ENCODE assay signal across 29 cellular contexts in genomic region chr6:21668794-21669193, GRCh38.
DNase-seq lines count a peak whose midpoint lies in the region; ATAC-seq, FAIRE-seq and TF ChIP-seq lines count a peak whose summit lies in the region.
"Had no signal": no experiment of that assay in that cellular context is flagged by ENCODE, and none has a peak within 500 bp of the region (broad histone marks: within the 10 kb centered on the region; RNA-seq: fewer than 3 reads in every experiment).

No MANE protein-coding gene starts in this region.

- peaks cover 29% of the 10 kb centered on the region for H3K27me3 Mint-ChIP-seq in GM23338 (ENCODE audit: insufficient read depth, low read depth, poor library complexity)

- no peak for TF ChIP-seq POLR2A in endothelial cell of umbilical vein (IDR thresholded peaks at IDR 0.05; ENCODE audit: low read depth, low read length)

- H3K9me1 ChIP-seq in endothelial cell of umbilical vein (replicated peaks; ENCODE audit: control insufficient read depth, extremely low read depth, insufficient read depth, low read length): no peaks in the 10 kb centered on the region

- peak overlapping the region; percentile 95 for H3K4me2 ChIP-seq in GM23338
- peak overlapping the region; percentile 52 for H3K4me2 ChIP-seq in endothelial cell of umbilical vein (ENCODE audit: insufficient read depth, low read length)
- H3K4me2 ChIP-seq in neural cell (ENCODE audit: low read length): peak overlapping the region; percentile 18
- H3K4me2 ChIP-seq: KMS-11 had no signal

- no peak overlapping the region for H3K27ac Mint-ChIP-seq in GM23338
- H3K27ac Mint-ChIP-seq: activated CD4-positive, alpha-beta memory T cell treated with anti-CD3 and anti-CD28 coated beads, Interleukin-2, amount 10 ng/mL, durations not matched to agents 7 days and 5 days; activated naive CD8-positive, alpha-beta T cell; activated T-helper 2 cell treated with anti-CD3 and anti-CD28 coated beads, Interferon-gamma antibody, Interleukin-2, Interleukin-4, amounts not matched to agents 10 μg/mL and 5 μg/mL and 100 μg/mL, durations not matched to agents 14 hours and 24 hours and 36 hours; B cell; CD8-positive, alpha-beta T cell; naive B cell; T-helper 1 cell treated with Interleukin-12 subunit alpha and Interleukin-12 subunit beta and Interleukin-4 antibody, amounts not matched to agents 30 μg/mL and 1 μg/mL, for 36 hours had no signal

- peaks cover 43% of the 10 kb centered on the region for H3K36me3 Mint-ChIP-seq in GM23338 (ENCODE audit: low read depth)
- H3K36me3 Mint-ChIP-seq: activated naive CD8-positive, alpha-beta T cell; CD8-positive, alpha-beta T cell had no signal

- FAIRE-seq in endothelial cell of umbilical vein (lab: Jason Lieb, UNC): no peak
- FAIRE-seq: H54, TTC549 had no signal

- H2AFZ ChIP-seq in GM23338 (no peak overlapping the region), endothelial cell of umbilical vein (ENCODE audit: low read depth, low read length) (no peak overlapping the region), neural cell (ENCODE audit: low read depth, low read length) (no peak overlapping the region)

- dilution Hi-C loops in endothelial cell of umbilical vein (cut with MboI; ENCODE audit: extremely low pct_ligation_motif_present, low sequenced_read_pairs): no loop called here

- H3K4me1 ChIP-seq in GM23338 (ENCODE audit: insufficient read depth) (peaks cover 40% of the 10 kb centered on the region), endothelial cell of umbilical vein (ENCODE audit: control insufficient read depth, extremely low read depth, insufficient read depth, low read length) (peaks cover 27% of the 10 kb centered on the region), SJCRH30 (no peaks in the 10 kb centered on the region)

- POLR2A ChIA-PET in endothelial cell of umbilical vein (lab: Charles Lee): no interaction called here

- intact Hi-C loops in endothelial cell of umbilical vein (cut with micrococcal nuclease): loop anchor here (2.0 to 10.0 kb wide), 3 partner anchors 72 to 1214 kb away; no protein-coding TSS in a partner anchor

- H3K4me3 Mint-ChIP-seq in GM23338: peak overlapping the region; percentile 94
- H3K4me3 Mint-ChIP-seq: activated CD4-positive, alpha-beta memory T cell treated with anti-CD3 and anti-CD28 coated beads, Interleukin-2, amount 10 ng/mL, durations not matched to agents 7 days and 5 days; activated naive CD8-positive, alpha-beta T cell; CD8-positive, alpha-beta T cell; central memory CD8-positive, alpha-beta T cell; T-helper 1 cell treated with Interleukin-12 subunit alpha and Interleukin-12 subunit beta and Interleukin-4 antibody, amounts not matched to agents 30 μg/mL and 1 μg/mL, for 36 hours had no signal

- TF ChIP-seq EP300 in neural cell (conservative IDR thresholded peaks at IDR 0.05; ENCODE audit: poor library complexity, severe bottlenecking): no peak

- no peaks in the 10 kb centered on the region for H3K9me2 ChIP-seq in GM23338 (ENCODE audit: insufficient read depth)
- no peaks in the 10 kb centered on the region for H3K9me2 ChIP-seq in neural cell (ENCODE audit: insufficient read depth, low read length)

- peaks cover 2% of the 10 kb centered on the region for H3K27me3 ChIP-seq in GM23338 (ENCODE audit: insufficient read depth)
- no peaks in the 10 kb centered on the region for H3K27me3 ChIP-seq in endothelial cell of umbilical vein (ENCODE audit: control insufficient read depth in 2 of 2, insufficient read depth in 2 of 2, low read length in 2 of 2)
- peaks cover 31% of the 10 kb centered on the region for H3K27me3 ChIP-seq in neural cell (ENCODE audit: insufficient read depth, low read depth, low read length)
- H3K27me3 ChIP-seq in SJCRH30: no peaks in the 10 kb centered on the region
- H3K27me3 ChIP-seq: ovary had no signal

- H3K36me3 ChIP-seq in GM23338 (ENCODE audit: insufficient read depth) (peaks cover 3% of the 10 kb centered on the region; the same call in 1 of the 2 replicates), endothelial cell of umbilical vein (ENCODE audit: control insufficient read depth in 2 of 2, extremely low read depth in 1 of 2, insufficient read depth in 2 of 2, low read length in 2 of 2) (no peaks in the 10 kb centered on the region), neural cell (ENCODE audit: insufficient read depth, low read length) (no peaks in the 10 kb centered on the region), SJCRH30 (no peaks in the 10 kb centered on the region)
- H3K36me3 ChIP-seq: ovary, upper lobe of left lung had no signal

- ATAC-seq in GM23338 (no peak), HG02763 (IDR thresholded peaks at IDR 0.05; ENCODE audit: unreplicated experiment) (no peak)
- ATAC-seq: activated CD4-positive, CD25-positive, alpha-beta regulatory T cell treated with anti-CD3 and anti-CD28 coated beads, Interleukin-2, amount 50 U/mL, for 24 hours; CD8-positive, alpha-beta T cell had no signal

- DNase-seq in GM23338 (ENCODE audit: low spot score) (no peak), OCI-M1 (lab: John Stamatoyannopoulos, UW) (peak; percentile 14), endothelial cell of umbilical vein (ENCODE audit: low read depth, low spot score) (peak; percentile 30), NCI-H128 (lab: John Stamatoyannopoulos, UW; ENCODE audit: unreplicated experiment) (no peak), kidney glomerular epithelial cell (lab: John Stamatoyannopoulos, UW) (no peak), SJCRH30 (no peak)
- DNase-seq: activated CD4-positive, alpha-beta memory T cell treated with anti-CD3 and anti-CD28 coated beads, Interleukin-2, amount 10 ng/mL, durations not matched to agents 7 days and 5 days; aorta; CD8-positive, alpha-beta T cell; naive B cell; NCI-H1694; NCI-H446 treated with DMSO at 0.1 percent for 48 hours; NCI-H82; ovary; RPMI8226; stimulated activated CD4-positive, alpha-beta T cell treated with anti-CD3 and anti-CD28 coated beads, Interleukin-2, amount 100 ng/mL, for 48 hours; upper lobe of left lung had no signal

- peak overlapping the region; percentile 4 for H3K9ac ChIP-seq in endothelial cell of umbilical vein (replicated peaks; ENCODE audit: extremely low read depth, insufficient read depth, low read length)
- no peak overlapping the region for H3K9ac ChIP-seq in neural cell (ENCODE audit: low read length)
- H3K9ac ChIP-seq: KMS-11 had no signal

- no peak for TF ChIP-seq CTCF in GM23338 (conservative IDR thresholded peaks at IDR 0.05; ENCODE audit: low read depth in 2 of 2)
- no peak for TF ChIP-seq CTCF in endothelial cell of umbilical vein (IDR thresholded peaks at IDR 0.05; ENCODE audit: extremely low read depth in 1 of 2, insufficient read depth in 1 of 2, low read depth in 1 of 2, low read length in 2 of 2)
- TF ChIP-seq CTCF in neural cell (IDR thresholded peaks at IDR 0.05; ENCODE audit: poor library complexity, severe bottlenecking): no peak

- peaks cover 76% of the 10 kb centered on the region for H3K79me2 ChIP-seq in GM23338 (replicated peaks; ENCODE audit: insufficient read depth)
- peaks cover 29% of the 10 kb centered on the region for H3K79me2 ChIP-seq in endothelial cell of umbilical vein (ENCODE audit: control insufficient read depth, insufficient read depth, low read length)
- H3K79me2 ChIP-seq in neural cell (replicated peaks; ENCODE audit: insufficient read depth, low read length): peaks cover 77% of the 10 kb centered on the region

- no peaks in the 10 kb centered on the region for H3K9me3 ChIP-seq in endothelial cell of umbilical vein (replicated peaks; ENCODE audit: control insufficient read depth, insufficient read depth, low read length)
- H3K9me3 ChIP-seq in neural cell (ENCODE audit: low read length): no peaks in the 10 kb centered on the region
- H3K9me3 ChIP-seq in SJCRH30 (replicated peaks): no peaks in the 10 kb centered on the region
- H3K9me3 ChIP-seq: ovary, upper lobe of left lung had no signal

- H3K4me3 ChIP-seq in GM23338 (peak overlapping the region; percentile 87), endothelial cell of umbilical vein (replicated peaks in 1 of 3; ENCODE audit: insufficient read depth in 1 of 3, low read depth in 1 of 3, low read length in 3 of 3) (peak overlapping the region in 1 of 3 experiments; percentile 21), neural cell (ENCODE audit: low read length) (peak overlapping the region; percentile 77), SJCRH30 (no peak overlapping the region)
- H3K4me3 ChIP-seq: ovary, upper lobe of left lung had no signal

- H3K27ac ChIP-seq in GM23338 (ENCODE audit: low read depth): no peak overlapping the region
- no peak overlapping the region for H3K27ac ChIP-seq in endothelial cell of umbilical vein (ENCODE audit: insufficient read depth, low read depth, low read length)
- no peak overlapping the region for H3K27ac ChIP-seq in neural cell (ENCODE audit: low read length)
- no peak overlapping the region for H3K27ac ChIP-seq in SJCRH30
- H3K27ac ChIP-seq: epithelial cell of prostate, KMS-11, ovary, upper lobe of left lung had no signal

- H4K20me1 ChIP-seq in GM23338 (replicated peaks; ENCODE audit: insufficient read depth) (peaks cover 10% of the 10 kb centered on the region), endothelial cell of umbilical vein (replicated peaks; ENCODE audit: control insufficient read depth, extremely low read depth, insufficient read depth, low read length) (no peaks in the 10 kb centered on the region), neural cell (ENCODE audit: insufficient read depth) (no peaks in the 10 kb centered on the region)

- no peak for TF ChIP-seq RAD21 in neural cell (conservative IDR thresholded peaks at IDR 0.05)

- CTCF ChIA-PET in endothelial cell of umbilical vein (lab: Charles Lee): no interaction called here

- H3F3A ChIP-seq in GM23338 (replicated peaks; ENCODE audit: low read depth) (peaks cover 12% of the 10 kb centered on the region), neural cell (ENCODE audit: insufficient read depth, low read length, poor library complexity, severe bottlenecking) (no peaks in the 10 kb centered on the region)

- no TSS peak for BruUV-seq in endothelial cell of umbilical vein (replicated peaks; lab: Mats Ljungman, UMichigan)

- H3K9me3 Mint-ChIP-seq in GM23338: no peaks in the 10 kb centered on the region
- H3K9me3 Mint-ChIP-seq: activated CD4-positive, alpha-beta memory T cell treated with anti-CD3 and anti-CD28 coated beads, Interleukin-2, amount 10 ng/mL, durations not matched to agents 7 days and 5 days; activated T-helper 2 cell treated with anti-CD3 and anti-CD28 coated beads, Interferon-gamma antibody, Interleukin-2, Interleukin-4, amounts not matched to agents 10 μg/mL and 5 μg/mL and 100 μg/mL, durations not matched to agents 14 hours and 24 hours and 36 hours; CD8-positive, alpha-beta T cell; central memory CD8-positive, alpha-beta T cell; T-helper 1 cell treated with Interleukin-12 subunit alpha and Interleukin-12 subunit beta and Interleukin-4 antibody, amounts not matched to agents 30 μg/mL and 1 μg/mL, for 36 hours had no signal

- peaks cover 31% of the 10 kb centered on the region for H3K4me1 Mint-ChIP-seq in GM23338

TF ChIP-seq in GM23338, 12 proteins besides CTCF, POLR2A, EP300 and RAD21 (continues in another document):
- TF ChIP-seq CREB1 (CRISPR knock-in tag; IDR thresholded peaks at IDR 0.05; ENCODE audit: low read depth): no peak

TF ChIP-seq in endothelial cell of umbilical vein, 7 proteins besides CTCF, POLR2A, EP300 and RAD21 (continues in another document):
- no peak for TF ChIP-seq EZH2 (IDR thresholded peaks at IDR 0.05; ENCODE audit: borderline replicate concordance, low read depth, low read length, severe bottlenecking)

TF ChIP-seq in neural cell, 6 proteins besides CTCF, POLR2A, EP300 and RAD21 (continues in another document):
- TF ChIP-seq MXI1 (conservative IDR thresholded peaks at IDR 0.05; ENCODE audit: poor library complexity, severe bottlenecking): no peak

Comparison
In these comparisons a context has a peak if more than half of its experiments do, and no peak if none do; other contexts are left out.
1. DNase-seq: peak in OCI-M1 (single experiment) and endothelial cell of umbilical vein (single experiment); none in GM23338 (single experiment), NCI-H128 (single experiment), kidney glomerular epithelial cell (single experiment) and SJCRH30 (0 of 2).
2. H3K4me2 ChIP-seq: peak in every context shown above with its lines; median percentile 95 in GM23338; 52 in endothelial cell of umbilical vein; 18 in neural cell.